In the genomic region with DNA sequence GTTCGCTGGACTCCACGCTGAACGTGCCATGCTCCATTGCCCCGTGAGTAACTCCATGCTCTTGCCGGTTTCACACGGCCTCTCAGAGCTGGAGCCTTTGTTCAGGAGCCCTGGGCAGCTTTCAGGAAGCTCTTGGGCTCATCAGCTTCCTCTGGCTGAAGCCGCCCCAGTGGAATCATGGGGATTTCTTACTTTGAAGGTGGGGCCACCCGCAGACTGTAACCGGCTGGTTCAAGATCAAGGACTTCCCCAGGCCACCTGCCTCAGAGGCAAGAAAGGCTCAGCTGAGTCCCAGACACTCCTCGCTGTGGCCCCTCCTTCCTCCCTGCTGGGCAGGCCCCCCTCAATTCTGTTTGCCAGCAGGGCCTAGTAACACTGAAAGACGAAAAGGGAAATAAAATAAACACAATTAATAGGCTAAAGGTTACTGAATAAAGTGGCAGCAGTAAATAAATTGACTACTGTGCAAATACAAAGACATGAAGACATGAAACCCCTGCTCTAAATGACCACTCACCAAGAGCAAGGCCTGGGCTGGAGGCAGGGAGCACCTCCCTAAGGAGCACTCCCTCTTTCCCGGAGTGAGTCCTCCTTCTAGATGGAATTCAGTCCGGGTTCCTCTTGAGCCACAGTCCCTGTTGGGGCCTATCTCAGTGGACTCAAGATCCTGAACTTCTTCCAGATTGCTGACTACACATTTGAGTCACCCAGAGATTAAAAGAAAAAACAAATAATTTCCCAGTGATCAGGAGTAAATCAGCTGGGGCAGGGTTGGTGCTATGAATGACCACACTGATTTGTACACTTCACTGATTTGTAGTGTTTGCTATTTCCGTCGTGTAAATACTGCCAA, we compare ENCODE assay signal across 8 cellular contexts. TPM values are rescaled to one million over a fixed set of nuclear protein-coding genes. Genes with fewer than 3 reads are reported as not detected.
DNase-seq lines count a peak whose midpoint lies in the region; ATAC-seq and TF ChIP-seq lines count a peak whose summit lies in the region.

No MANE protein-coding gene starts in this region.

- H3K4me2 ChIP-seq in DOHH2 (ENCODE audit: low read length) = peak overlapping the region; percentile 46

- intact Hi-C loops in Panc1 (cut with micrococcal nuclease; ENCODE audit: unreplicated experiment) = no loop called here

- DNase-seq in Panc1 (ENCODE audit: low read depth, low spot score) (no peak), epithelial cell of prostate (ENCODE audit: low read depth, low spot score) (peak; percentile 33), pons (ENCODE audit: low spot score) (peak; percentile 45), NCI-H1092 treated with DMSO at 0.1 percent for 48 hours (lab: John Stamatoyannopoulos, UW) (no peak)

- no peak overlapping the region for H3K4me3 ChIP-seq in DOHH2 (ENCODE audit: low read length)
- H3K4me3 ChIP-seq in Panc1 (ENCODE audit: low read depth in 2 of 2, low read length in 2 of 2) = no peak overlapping the region

- no peaks in the 10 kb centered on the region for H3K36me3 ChIP-seq in DOHH2 (ENCODE audit: control insufficient read depth, low read length)
- H3K36me3 ChIP-seq in Panc1 (ENCODE audit: control insufficient read depth, insufficient read depth, low read length) = no peaks in the 10 kb centered on the region

- no peaks in the 10 kb centered on the region for H3F3A ChIP-seq in DOHH2 (ENCODE audit: control insufficient read depth, insufficient read depth)

- no TSS peak for BruUV-seq in Panc1 (replicated peaks; lab: Mats Ljungman, UMichigan)

- CTCF ChIA-PET in Panc1 (lab: Charles Lee) = no interaction called here

- H3K9me3 ChIP-seq in DOHH2 (ENCODE audit: control insufficient read depth, insufficient read depth, low read length) (no peaks in the 10 kb centered on the region), Panc1 (ENCODE audit: control insufficient read depth, insufficient read depth, low read depth, low read length) (no peaks in the 10 kb centered on the region)

- H3K9me2 ChIP-seq in DOHH2 (replicated peaks; ENCODE audit: control insufficient read depth, low read length) = no peaks in the 10 kb centered on the region

- no peaks in the 10 kb centered on the region for H4K20me1 ChIP-seq in DOHH2 (ENCODE audit: control insufficient read depth, insufficient read depth, low read depth, low read length)

- TF ChIP-seq CTCF in DOHH2 (IDR thresholded peaks at IDR 0.05; ENCODE audit: low read depth, low read length, poor library complexity, severe bottlenecking) (no peak), Panc1 (IDR thresholded peaks at IDR 0.05) (no peak)

- H3K27ac ChIP-seq in DOHH2 (ENCODE audit: low read depth, low read length) = no peak overlapping the region
- H3K27ac ChIP-seq in Panc1 (ENCODE audit: low read length) = no peak overlapping the region
- peak overlapping the region; percentile 39 for H3K27ac ChIP-seq in epithelial cell of prostate

- H3K4me1 ChIP-seq in DOHH2 (ENCODE audit: control insufficient read depth, low read length) = peaks cover 12% of the 10 kb centered on the region
- H3K4me1 ChIP-seq in Panc1 (ENCODE audit: control insufficient read depth, insufficient read depth, low read length) = peaks cover 8% of the 10 kb centered on the region

- POLR2A ChIA-PET in Panc1 (lab: Charles Lee) = no interaction called here

- no peaks in the 10 kb centered on the region for H3K79me2 ChIP-seq in DOHH2 (ENCODE audit: control insufficient read depth, low read length)

- peak; percentile 82 for ATAC-seq in GM19328 (IDR thresholded peaks at IDR 0.05; ENCODE audit: unreplicated experiment)
- peak; percentile 70 for ATAC-seq in HG03280 (IDR thresholded peaks at IDR 0.05; ENCODE audit: unreplicated experiment)
- peak; percentile 79 for ATAC-seq in Panc1
- no peak for ATAC-seq in GM18861 (IDR thresholded peaks at IDR 0.05; ENCODE audit: unreplicated experiment)

- in situ Hi-C loops in Panc1 (cut with HindIII; ENCODE audit: low pct_unique_long_range_greater_than_20kb, low sequenced_read_pairs) = no loop called here

- H3K27me3 ChIP-seq in DOHH2 (ENCODE audit: control insufficient read depth, low read length) (no peaks in the 10 kb centered on the region), Panc1 (ENCODE audit: control insufficient read depth, insufficient read depth, low read length) (no peaks in the 10 kb centered on the region)

RNA-seq across cellular contexts. Expression of gene ZDHHC19, which starts 51.0 kb away (rescaled TPM):
- 0.33 TPM for total RNA-seq in Panc1 (2021; ENCODE audit: unreplicated experiment)
- 2.6 TPM for polyA plus RNA-seq in Panc1 (2012; ENCODE audit: insufficient read length)

RNA-seq across cellular contexts. Expression of gene SLC51A, which starts 56.2 kb away (rescaled TPM):
- total RNA-seq in Panc1 (2021; ENCODE audit: unreplicated experiment) = not detected
- polyA plus RNA-seq in Panc1 (2012; ENCODE audit: insufficient read length) = 1.7 TPM

Comparison
In these comparisons a context has a peak if more than half of its experiments do, and no peak if none do; other contexts are left out.
1. DNase-seq: peak in epithelial cell of prostate (single experiment) and pons (single experiment); none in Panc1 (single experiment) and NCI-H1092 treated with DMSO at 0.1 percent for 48 hours (single experiment).